1 cellular context compared by ENCODE assay signal in the genomic region with DNA sequence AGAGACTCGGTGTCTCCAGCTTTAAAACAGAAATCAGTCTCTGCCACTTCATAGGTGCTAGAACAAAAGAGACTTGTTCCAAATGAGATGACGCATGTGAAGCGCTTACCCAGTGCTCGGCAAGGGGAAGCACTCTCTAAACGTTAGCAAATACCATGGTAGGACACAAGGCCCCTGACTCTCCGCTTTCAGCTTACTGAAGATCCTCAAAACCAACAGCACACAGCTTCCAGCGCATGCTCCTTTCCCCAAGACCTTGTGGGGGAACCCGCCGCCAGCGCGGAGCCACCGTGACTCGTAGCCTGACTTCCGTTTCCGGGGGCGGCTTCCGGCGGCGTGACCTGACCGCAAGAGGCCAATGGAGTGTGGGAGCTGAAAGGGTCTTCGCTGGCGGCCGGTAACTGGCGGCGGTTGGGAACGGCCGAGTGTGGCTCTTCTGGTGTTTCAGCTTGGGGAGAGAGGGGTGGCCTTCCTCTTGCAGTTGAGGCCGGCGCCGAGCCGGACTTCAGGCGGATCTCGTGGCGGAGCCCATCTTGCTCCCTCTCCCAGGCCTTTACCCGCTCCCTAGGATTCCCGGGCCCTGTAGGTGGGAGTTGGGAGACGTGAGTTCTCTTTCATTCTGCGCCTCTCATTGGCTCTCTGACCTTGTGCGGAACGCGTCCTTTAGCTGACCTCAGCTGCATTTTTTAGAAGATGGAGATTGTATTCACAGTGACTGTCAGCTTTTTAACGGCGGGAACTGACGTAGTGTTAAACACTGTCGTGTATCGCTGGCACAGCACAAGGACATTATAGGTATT.
TF ChIP-seq lines count a peak whose summit lies in the region.

A gene with protein sequence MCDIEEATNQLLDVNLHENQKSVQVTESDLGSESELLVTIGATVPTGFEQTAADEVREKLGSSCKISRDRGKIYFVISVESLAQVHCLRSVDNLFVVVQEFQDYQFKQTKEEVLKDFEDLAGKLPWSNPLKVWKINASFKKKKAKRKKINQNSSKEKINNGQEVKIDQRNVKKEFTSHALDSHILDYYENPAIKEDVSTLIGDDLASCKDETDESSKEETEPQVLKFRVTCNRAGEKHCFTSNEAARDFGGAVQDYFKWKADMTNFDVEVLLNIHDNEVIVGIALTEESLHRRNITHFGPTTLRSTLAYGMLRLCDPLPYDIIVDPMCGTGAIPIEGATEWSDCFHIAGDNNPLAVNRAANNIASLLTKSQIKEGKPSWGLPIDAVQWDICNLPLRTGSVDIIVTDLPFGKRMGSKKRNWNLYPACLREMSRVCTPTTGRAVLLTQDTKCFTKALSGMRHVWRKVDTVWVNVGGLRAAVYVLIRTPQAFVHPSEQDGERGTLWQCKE (plus strand): TSS at position 324 of the 800 bp plus-strand sequence. CDS start 2,015 bp downstream, outside the sequence.

TF ChIP-seq in HepG2, 621 proteins besides CTCF, POLR2A, EP300 and RAD21 (continued from another document and continues in another):
- TF ChIP-seq, protein P1, sequence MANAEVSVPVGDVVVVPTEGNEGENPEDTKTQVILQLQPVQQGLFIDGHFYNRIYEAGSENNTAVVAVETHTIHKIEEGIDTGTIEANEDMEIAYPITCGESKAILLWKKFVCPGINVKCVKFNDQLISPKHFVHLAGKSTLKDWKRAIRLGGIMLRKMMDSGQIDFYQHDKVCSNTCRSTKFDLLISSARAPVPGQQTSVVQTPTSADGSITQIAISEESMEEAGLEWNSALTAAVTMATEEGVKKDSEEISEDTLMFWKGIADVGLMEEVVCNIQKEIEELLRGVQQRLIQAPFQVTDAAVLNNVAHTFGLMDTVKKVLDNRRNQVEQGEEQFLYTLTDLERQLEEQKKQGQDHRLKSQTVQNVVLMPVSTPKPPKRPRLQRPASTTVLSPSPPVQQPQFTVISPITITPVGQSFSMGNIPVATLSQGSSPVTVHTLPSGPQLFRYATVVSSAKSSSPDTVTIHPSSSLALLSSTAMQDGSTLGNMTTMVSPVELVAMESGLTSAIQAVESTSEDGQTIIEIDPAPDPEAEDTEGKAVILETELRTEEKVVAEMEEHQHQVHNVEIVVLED (CRISPR knock-in tag; IDR thresholded peaks at IDR 0.05; ENCODE audit: borderline replicate concordance) = peak; percentile 91; the same call in 1 of the 2 replicates
- TF ChIP-seq IRF2 (CRISPR knock-in tag; IDR thresholded peaks at IDR 0.05) = peak; percentile 89
- TF ChIP-seq MYNN (CRISPR knock-in tag; IDR thresholded peaks at IDR 0.05; ENCODE audit: low read depth) = peak; percentile 48; the same call in 1 of the 2 replicates
- peak; percentile 83; the same call in 1 of the 2 replicates for TF ChIP-seq KDM5B (CRISPR knock-in tag; IDR thresholded peaks at IDR 0.05; ENCODE audit: borderline replicate concordance)
- no peak for TF ChIP-seq ZNF7 (CRISPR knock-in tag; IDR thresholded peaks at IDR 0.05)
- TF ChIP-seq, protein P2, sequence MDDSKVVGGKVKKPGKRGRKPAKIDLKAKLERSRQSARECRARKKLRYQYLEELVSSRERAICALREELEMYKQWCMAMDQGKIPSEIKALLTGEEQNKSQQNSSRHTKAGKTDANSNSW (CRISPR knock-in tag; IDR thresholded peaks at IDR 0.05; ENCODE audit: borderline replicate concordance) = peak; percentile 92; the same call in 1 of the 2 replicates
- TF ChIP-seq GABPB1 (CRISPR knock-in tag; IDR thresholded peaks at IDR 0.05) = peak; percentile 100
- peak; percentile 89 for TF ChIP-seq ARHGAP35 (CRISPR knock-in tag; IDR thresholded peaks at IDR 0.05; ENCODE audit: borderline replicate concordance)
- no peak for TF ChIP-seq PAWR (CRISPR knock-in tag; IDR thresholded peaks at IDR 0.05; ENCODE audit: borderline replicate concordance)
- no peak for TF ChIP-seq FOXP1 (IDR thresholded peaks at IDR 0.05)
- TF ChIP-seq FOXP1 (CRISPR knock-in tag; IDR thresholded peaks at IDR 0.05) = 0 out of 2 replicates have a peak, but pooled peaks have one; percentile 10
- no peak for TF ChIP-seq HHEX (CRISPR knock-in tag; IDR thresholded peaks at IDR 0.05)
- no peak for TF ChIP-seq PHB2 (IDR thresholded peaks at IDR 0.05; ENCODE audit: partially characterized antibody)
- TF ChIP-seq, protein P3, sequence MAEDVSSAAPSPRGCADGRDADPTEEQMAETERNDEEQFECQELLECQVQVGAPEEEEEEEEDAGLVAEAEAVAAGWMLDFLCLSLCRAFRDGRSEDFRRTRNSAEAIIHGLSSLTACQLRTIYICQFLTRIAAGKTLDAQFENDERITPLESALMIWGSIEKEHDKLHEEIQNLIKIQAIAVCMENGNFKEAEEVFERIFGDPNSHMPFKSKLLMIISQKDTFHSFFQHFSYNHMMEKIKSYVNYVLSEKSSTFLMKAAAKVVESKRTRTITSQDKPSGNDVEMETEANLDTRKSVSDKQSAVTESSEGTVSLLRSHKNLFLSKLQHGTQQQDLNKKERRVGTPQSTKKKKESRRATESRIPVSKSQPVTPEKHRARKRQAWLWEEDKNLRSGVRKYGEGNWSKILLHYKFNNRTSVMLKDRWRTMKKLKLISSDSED (CRISPR knock-in tag; IDR thresholded peaks at IDR 0.05) = no peak
- TF ChIP-seq, protein P4, sequence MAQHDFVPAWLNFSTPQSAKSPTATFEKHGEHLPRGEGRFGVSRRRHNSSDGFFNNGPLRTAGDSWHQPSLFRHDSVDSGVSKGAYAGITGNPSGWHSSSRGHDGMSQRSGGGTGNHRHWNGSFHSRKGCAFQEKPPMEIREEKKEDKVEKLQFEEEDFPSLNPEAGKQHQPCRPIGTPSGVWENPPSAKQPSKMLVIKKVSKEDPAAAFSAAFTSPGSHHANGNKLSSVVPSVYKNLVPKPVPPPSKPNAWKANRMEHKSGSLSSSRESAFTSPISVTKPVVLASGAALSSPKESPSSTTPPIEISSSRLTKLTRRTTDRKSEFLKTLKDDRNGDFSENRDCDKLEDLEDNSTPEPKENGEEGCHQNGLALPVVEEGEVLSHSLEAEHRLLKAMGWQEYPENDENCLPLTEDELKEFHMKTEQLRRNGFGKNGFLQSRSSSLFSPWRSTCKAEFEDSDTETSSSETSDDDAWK (CRISPR knock-in tag; IDR thresholded peaks at IDR 0.05) = no peak
- TF ChIP-seq PHF21A (CRISPR knock-in tag; IDR thresholded peaks at IDR 0.05) = no peak
- peak; percentile 62; the same call in 1 of the 2 replicates for TF ChIP-seq ZNF841 (CRISPR knock-in tag; IDR thresholded peaks at IDR 0.05; ENCODE audit: borderline replicate concordance)
- TF ChIP-seq NFE2 (CRISPR knock-in tag; IDR thresholded peaks at IDR 0.05) = no peak
- peak; percentile 91 for TF ChIP-seq ZNF431 (CRISPR knock-in tag; IDR thresholded peaks at IDR 0.05; ENCODE audit: borderline replicate concordance, low read depth)
- 0 out of 2 replicates have a peak, but pooled peaks have one; percentile 78 for TF ChIP-seq ISX (CRISPR knock-in tag; conservative IDR thresholded peaks at IDR 0.05)
- peak; percentile 86; the same call in 1 of the 2 replicates for TF ChIP-seq ZNF670 (CRISPR knock-in tag; IDR thresholded peaks at IDR 0.05; ENCODE audit: borderline replicate concordance)
- peak; percentile 90 for TF ChIP-seq ZNF709 (CRISPR knock-in tag; IDR thresholded peaks at IDR 0.05)
- no peak for TF ChIP-seq ZNF569 (CRISPR knock-in tag; IDR thresholded peaks at IDR 0.05; ENCODE audit: borderline replicate concordance)
- TF ChIP-seq ZNF274 (CRISPR knock-in tag; IDR thresholded peaks at IDR 0.05) = peak; percentile 95
- TF ChIP-seq, protein P5, sequence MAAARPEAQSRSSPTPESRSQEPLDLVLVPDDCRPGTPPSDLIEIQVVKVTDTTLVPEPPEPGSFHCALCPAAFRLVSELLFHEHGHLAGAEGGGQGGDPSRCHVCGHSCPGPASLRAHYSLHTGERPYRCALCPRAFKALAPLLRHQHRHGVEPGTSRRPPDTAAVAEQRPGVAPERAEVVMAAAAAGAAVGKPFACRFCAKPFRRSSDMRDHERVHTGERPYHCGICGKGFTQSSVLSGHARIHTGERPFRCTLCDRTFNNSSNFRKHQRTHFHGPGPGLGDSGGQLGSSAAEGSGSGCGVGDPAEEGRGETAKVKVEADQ (CRISPR knock-in tag; IDR thresholded peaks at IDR 0.05; ENCODE audit: borderline replicate concordance) = no peak; the same call in 1 of the 2 replicates
- TF ChIP-seq NPAS2 (CRISPR knock-in tag; IDR thresholded peaks at IDR 0.05; ENCODE audit: borderline replicate concordance) = no peak
- no peak for TF ChIP-seq MBNL3 (CRISPR knock-in tag; conservative IDR thresholded peaks at IDR 0.05)
- no peak for TF ChIP-seq U2AF2 (IDR thresholded peaks at IDR 0.05; ENCODE audit: low read depth, low read length)
- peak; percentile 98 for TF ChIP-seq ZNF605 (CRISPR knock-in tag; IDR thresholded peaks at IDR 0.05)
- TF ChIP-seq CHD4 (IDR thresholded peaks at IDR 0.05; ENCODE audit: borderline replicate concordance, low read length) = no peak
- TF ChIP-seq ZSCAN21 (CRISPR knock-in tag; IDR thresholded peaks at IDR 0.05; ENCODE audit: borderline replicate concordance) = peak; percentile 65; the same call in 1 of the 2 replicates
- peak; percentile 83; the same call in 1 of the 2 replicates for TF ChIP-seq GLI4 (CRISPR knock-in tag; IDR thresholded peaks at IDR 0.05; ENCODE audit: borderline replicate concordance)
- TF ChIP-seq GATAD2A (CRISPR knock-in tag; IDR thresholded peaks at IDR 0.05) = peak; percentile 62; the same call in 1 of the 2 replicates
- TF ChIP-seq GZF1 (CRISPR knock-in tag; IDR thresholded peaks at IDR 0.05) = 0 out of 2 replicates have a peak, but pooled peaks have one; percentile 49
- TF ChIP-seq ATF7 (IDR thresholded peaks at IDR 0.05) = no peak
- peak; percentile 85 for TF ChIP-seq ATF7 (CRISPR knock-in tag; IDR thresholded peaks at IDR 0.05)
- TF ChIP-seq SMARCC2 (IDR thresholded peaks at IDR 0.05) = no peak
- no peak for TF ChIP-seq CCDC6 (CRISPR knock-in tag; IDR thresholded peaks at IDR 0.05)
- TF ChIP-seq TEAD3 (CRISPR knock-in tag; optimal IDR thresholded peaks at IDR 0.05; ENCODE audit: borderline replicate concordance) = peak; percentile 70
- TF ChIP-seq, protein P6, sequence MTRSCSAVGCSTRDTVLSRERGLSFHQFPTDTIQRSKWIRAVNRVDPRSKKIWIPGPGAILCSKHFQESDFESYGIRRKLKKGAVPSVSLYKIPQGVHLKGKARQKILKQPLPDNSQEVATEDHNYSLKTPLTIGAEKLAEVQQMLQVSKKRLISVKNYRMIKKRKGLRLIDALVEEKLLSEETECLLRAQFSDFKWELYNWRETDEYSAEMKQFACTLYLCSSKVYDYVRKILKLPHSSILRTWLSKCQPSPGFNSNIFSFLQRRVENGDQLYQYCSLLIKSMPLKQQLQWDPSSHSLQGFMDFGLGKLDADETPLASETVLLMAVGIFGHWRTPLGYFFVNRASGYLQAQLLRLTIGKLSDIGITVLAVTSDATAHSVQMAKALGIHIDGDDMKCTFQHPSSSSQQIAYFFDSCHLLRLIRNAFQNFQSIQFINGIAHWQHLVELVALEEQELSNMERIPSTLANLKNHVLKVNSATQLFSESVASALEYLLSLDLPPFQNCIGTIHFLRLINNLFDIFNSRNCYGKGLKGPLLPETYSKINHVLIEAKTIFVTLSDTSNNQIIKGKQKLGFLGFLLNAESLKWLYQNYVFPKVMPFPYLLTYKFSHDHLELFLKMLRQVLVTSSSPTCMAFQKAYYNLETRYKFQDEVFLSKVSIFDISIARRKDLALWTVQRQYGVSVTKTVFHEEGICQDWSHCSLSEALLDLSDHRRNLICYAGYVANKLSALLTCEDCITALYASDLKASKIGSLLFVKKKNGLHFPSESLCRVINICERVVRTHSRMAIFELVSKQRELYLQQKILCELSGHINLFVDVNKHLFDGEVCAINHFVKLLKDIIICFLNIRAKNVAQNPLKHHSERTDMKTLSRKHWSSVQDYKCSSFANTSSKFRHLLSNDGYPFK (CRISPR knock-in tag; IDR thresholded peaks at IDR 0.05; ENCODE audit: borderline replicate concordance) = peak; percentile 94
- TF ChIP-seq KAT2B (IDR thresholded peaks at IDR 0.05; ENCODE audit: borderline replicate concordance, low read depth, low read length) = no peak
- TF ChIP-seq SNAPC2 (CRISPR knock-in tag; IDR thresholded peaks at IDR 0.05) = peak; percentile 65; the same call in 1 of the 2 replicates
- TF ChIP-seq U2AF1 (optimal IDR thresholded peaks at IDR 0.05; ENCODE audit: low read depth, low read length) = peak; percentile 80
- TF ChIP-seq, protein P7, sequence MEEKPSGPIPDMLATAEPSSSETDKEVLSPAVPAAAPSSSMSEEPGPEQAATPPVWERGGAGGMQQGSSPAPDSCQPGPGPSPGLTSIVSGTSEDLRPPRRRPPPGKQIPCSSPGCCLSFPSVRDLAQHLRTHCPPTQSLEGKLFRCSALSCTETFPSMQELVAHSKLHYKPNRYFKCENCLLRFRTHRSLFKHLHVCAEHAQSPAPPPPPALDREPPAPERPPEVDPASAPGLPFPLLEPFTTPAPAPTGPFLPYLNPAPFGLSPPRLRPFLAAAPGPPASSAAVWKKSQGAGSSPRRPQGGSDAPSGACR (CRISPR knock-in tag; IDR thresholded peaks at IDR 0.05) = peak; percentile 43; the same call in 1 of the 2 replicates
- no peak for TF ChIP-seq NR2F2 (IDR thresholded peaks at IDR 0.05; ENCODE audit: borderline replicate concordance, low read depth)
- peak; percentile 90; the same call in 1 of the 2 replicates for TF ChIP-seq TGIF2 (CRISPR knock-in tag; IDR thresholded peaks at IDR 0.05)
- TF ChIP-seq, protein P8, sequence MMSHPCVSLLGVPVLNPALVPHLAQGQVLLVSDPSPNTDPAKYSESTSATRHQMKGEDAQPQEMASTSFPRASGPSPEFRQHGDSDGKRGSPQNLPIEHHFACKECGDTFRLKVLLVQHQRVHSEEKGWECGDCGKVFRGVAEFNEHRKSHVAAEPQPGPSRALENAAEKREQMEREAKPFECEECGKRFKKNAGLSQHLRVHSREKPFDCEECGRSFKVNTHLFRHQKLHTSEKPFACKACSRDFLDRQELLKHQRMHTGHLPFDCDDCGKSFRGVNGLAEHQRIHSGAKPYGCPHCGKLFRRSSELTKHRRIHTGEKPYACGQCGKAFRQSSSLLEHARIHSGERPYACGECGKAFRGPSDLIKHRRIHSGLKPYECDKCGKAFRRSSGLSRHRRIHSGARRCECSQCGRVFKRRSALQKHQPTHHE (CRISPR knock-in tag; IDR thresholded peaks at IDR 0.05; ENCODE audit: borderline replicate concordance) = peak; percentile 62; the same call in 1 of the 2 replicates
- TF ChIP-seq, protein P9, sequence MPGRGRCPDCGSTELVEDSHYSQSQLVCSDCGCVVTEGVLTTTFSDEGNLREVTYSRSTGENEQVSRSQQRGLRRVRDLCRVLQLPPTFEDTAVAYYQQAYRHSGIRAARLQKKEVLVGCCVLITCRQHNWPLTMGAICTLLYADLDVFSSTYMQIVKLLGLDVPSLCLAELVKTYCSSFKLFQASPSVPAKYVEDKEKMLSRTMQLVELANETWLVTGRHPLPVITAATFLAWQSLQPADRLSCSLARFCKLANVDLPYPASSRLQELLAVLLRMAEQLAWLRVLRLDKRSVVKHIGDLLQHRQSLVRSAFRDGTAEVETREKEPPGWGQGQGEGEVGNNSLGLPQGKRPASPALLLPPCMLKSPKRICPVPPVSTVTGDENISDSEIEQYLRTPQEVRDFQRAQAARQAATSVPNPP (CRISPR knock-in tag; IDR thresholded peaks at IDR 0.05) = peak; percentile 92
- peak; percentile 85 for TF ChIP-seq RBM39 (IDR thresholded peaks at IDR 0.05; ENCODE audit: low read depth, low read length, poor library complexity, severe bottlenecking)
- peak; percentile 87 for TF ChIP-seq HNRNPLL (IDR thresholded peaks at IDR 0.05; ENCODE audit: low read depth, low read length, poor library complexity, severe bottlenecking)
- no peak for TF ChIP-seq ZNF44 (CRISPR knock-in tag; IDR thresholded peaks at IDR 0.05)
- TF ChIP-seq RORA (CRISPR knock-in tag; IDR thresholded peaks at IDR 0.05) = no peak
- TF ChIP-seq STAG1 (CRISPR knock-in tag; IDR thresholded peaks at IDR 0.05) = no peak
- TF ChIP-seq PHF20 (CRISPR knock-in tag; IDR thresholded peaks at IDR 0.05) = peak; percentile 91
- TF ChIP-seq ZNF780A (CRISPR knock-in tag; IDR thresholded peaks at IDR 0.05) = no peak; the same call in 1 of the 2 replicates
- peak; percentile 93 for TF ChIP-seq ZNF792 (CRISPR knock-in tag; IDR thresholded peaks at IDR 0.05)
- no peak for TF ChIP-seq ZSCAN20 (CRISPR knock-in tag; IDR thresholded peaks at IDR 0.05; ENCODE audit: borderline replicate concordance)
